9 cellular contexts compared by ENCODE assay signal in the genomic region with DNA sequence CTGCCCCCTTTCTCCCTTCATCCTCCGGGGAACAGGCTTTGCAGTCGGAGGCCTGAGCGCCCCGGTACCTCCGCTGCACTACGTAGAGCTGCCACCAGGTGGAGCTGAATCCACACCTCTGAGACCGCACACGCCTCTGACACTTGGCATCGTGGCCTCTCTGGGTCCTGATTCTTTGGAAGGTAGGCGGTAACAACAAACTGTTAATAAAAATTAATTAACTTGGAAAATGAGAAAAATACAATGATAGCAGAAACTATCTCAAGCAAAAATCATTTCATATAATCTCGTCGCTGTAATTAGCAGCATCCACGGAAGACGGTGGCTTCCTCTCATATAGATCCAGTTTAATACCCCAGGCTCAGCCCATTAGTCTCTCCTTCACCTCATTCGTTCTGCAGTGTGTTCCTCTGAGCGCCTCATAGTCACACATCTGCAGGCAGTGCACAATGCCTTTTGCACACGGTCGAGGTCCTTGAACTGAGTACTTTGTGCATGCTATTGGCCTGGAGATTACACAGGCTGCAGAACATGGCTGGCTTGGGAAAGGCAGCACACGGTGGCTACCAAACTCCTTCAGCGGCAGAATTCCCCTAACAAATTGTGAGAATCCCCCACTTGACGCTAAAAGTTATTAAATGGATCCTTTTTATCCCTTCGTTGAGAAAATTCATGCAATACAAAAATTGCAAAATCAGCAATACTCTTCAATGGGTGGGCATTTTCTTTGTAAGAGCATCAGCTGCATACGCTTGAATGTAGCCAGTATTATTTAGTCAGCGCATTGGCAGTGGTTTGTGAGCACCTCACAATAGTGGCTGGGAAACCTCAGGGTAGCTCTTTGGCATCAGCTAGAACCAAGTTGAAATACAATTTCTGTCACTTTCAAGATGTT. TPM values are rescaled to one million over a fixed set of nuclear protein-coding genes. Genes with fewer than 3 reads are reported as not detected.
DNase-seq lines count a peak whose midpoint lies in the region; ATAC-seq and TF ChIP-seq lines count a peak whose summit lies in the region.
"Had no signal": no experiment of that assay in that cellular context is flagged by ENCODE, and none has a peak within 500 bp of the region (broad histone marks: within the 10 kb centered on the region; RNA-seq: fewer than 3 reads in every experiment).

No MANE protein-coding gene starts in this region.

- H3K4me3 ChIP-seq in PC-3 (ENCODE audit: low read length): no peak overlapping the region
- no peak overlapping the region for H3K4me3 ChIP-seq in neural progenitor cell

- no peak overlapping the region for H3K27ac Mint-ChIP-seq in activated T-cell treated with anti-CD3 and anti-CD28 coated beads, Interleukin-2, amount 50 U/mL, for 72 hours
- H3K27ac Mint-ChIP-seq in neural progenitor cell: no peak overlapping the region

- H3K27me3 ChIP-seq in PC-3 (ENCODE audit: low read length) (peaks cover 31% of the 10 kb centered on the region), neural progenitor cell (no peaks in the 10 kb centered on the region)

- peak overlapping the region; percentile 31; the same call in 1 of the 2 replicates for H3K4me2 ChIP-seq in PC-3 (ENCODE audit: low read length)
- H3K4me2 ChIP-seq in neural progenitor cell: no peak overlapping the region

- H4K20me1 ChIP-seq in PC-3 (ENCODE audit: low read length) (no peaks in the 10 kb centered on the region), neural progenitor cell (ENCODE audit: low read depth) (no peaks in the 10 kb centered on the region)

- H3K9ac ChIP-seq in PC-3 (ENCODE audit: low read length) (no peak overlapping the region), neural progenitor cell (no peak overlapping the region)

- no TSS peak for BruUV-seq in PC-3 (replicated peaks; lab: Mats Ljungman, UMichigan)

- CTCF ChIA-PET in PC-3 (lab: Charles Lee): interaction anchor here (2.3 kb wide), 1 partner anchor 207 kb away, joined by 28 read pairs; no protein-coding TSS in a partner anchor

- no peak overlapping the region for H3K27ac ChIP-seq in PC-3 (ENCODE audit: low read length)
- no peak overlapping the region for H3K27ac ChIP-seq in neural progenitor cell

- peaks cover 9% of the 10 kb centered on the region for H3K4me1 Mint-ChIP-seq in activated T-cell treated with anti-CD3 and anti-CD28 coated beads, Interleukin-2, amount 50 U/mL, for 72 hours (ENCODE audit: low read depth)
- no peaks in the 10 kb centered on the region for H3K4me1 Mint-ChIP-seq in neural progenitor cell

- no peaks in the 10 kb centered on the region for H3K9me3 ChIP-seq in PC-3 (ENCODE audit: low read length)
- H3K9me3 ChIP-seq in neural progenitor cell (ENCODE audit: low read depth): no peaks in the 10 kb centered on the region

- H3K79me2 ChIP-seq in PC-3 (ENCODE audit: low read length) (no peaks in the 10 kb centered on the region), neural progenitor cell (ENCODE audit: low read depth) (no peaks in the 10 kb centered on the region)

- TF ChIP-seq CTCF in PC-3 (conservative IDR thresholded peaks at IDR 0.05; ENCODE audit: low read depth, low read length) (peak; percentile 87), neural progenitor cell (IDR thresholded peaks at IDR 0.05) (peak; percentile 94)

- intact Hi-C loops in PC-3 (cut with micrococcal nuclease): loop anchor here (1.0 to 10.0 kb wide), 5 partner anchors 207 to 473 kb away; no protein-coding TSS in a partner anchor

- H3K4me1 ChIP-seq in PC-3 (ENCODE audit: insufficient read depth, low read length) (peaks cover under 1% of the 10 kb centered on the region), neural progenitor cell (no peaks in the 10 kb centered on the region)

- peak; percentile 80 for DNase-seq in DMS53 (lab: John Stamatoyannopoulos, UW)
- DNase-seq in HK-2 (ENCODE audit: unreplicated experiment): peak; percentile 80
- peak; percentile 81 for DNase-seq in PC-3
- peak; percentile 79 to 83 for DNase-seq in activated T-cell treated with anti-CD3 and anti-CD28 coated beads, Interleukin-2, amount 50 U/mL, for 72 hours
- DNase-seq in fibroblast of peridontal ligament (ENCODE audit: extremely low read depth): peak; percentile 73
- peak; percentile 84 for DNase-seq in neural progenitor cell (ENCODE audit: low spot score)
- peak; percentile 92 for DNase-seq in superior temporal gyrus (ENCODE audit: extremely low spot score)

- no peaks in the 10 kb centered on the region for H3K9me3 Mint-ChIP-seq in activated T-cell treated with anti-CD3 and anti-CD28 coated beads, Interleukin-2, amount 50 U/mL, for 72 hours
- H3K9me3 Mint-ChIP-seq in neural progenitor cell: peaks cover 3% of the 10 kb centered on the region

- peaks cover 0 to 2% of the 10 kb centered on the region in 2 donors for H3K36me3 Mint-ChIP-seq in activated T-cell treated with anti-CD3 and anti-CD28 coated beads, Interleukin-2, amount 50 U/mL, for 72 hours (ENCODE audit: insufficient read depth in 2 of 2)
- H3K36me3 Mint-ChIP-seq in neural progenitor cell: no peaks in the 10 kb centered on the region

- no peaks in the 10 kb centered on the region; the same call in 1 of the 2 replicates for H3K36me3 ChIP-seq in PC-3 (ENCODE audit: low read depth, low read length)
- no peaks in the 10 kb centered on the region for H3K36me3 ChIP-seq in neural progenitor cell

- 0 out of 2 replicates have a peak overlapping the region, but pooled peaks have one; percentile 19 for H2AFZ ChIP-seq in PC-3 (ENCODE audit: low read length)
- no peak overlapping the region for H2AFZ ChIP-seq in neural progenitor cell (replicated peaks)

- no peak overlapping the region for H3K4me3 Mint-ChIP-seq in activated T-cell treated with anti-CD3 and anti-CD28 coated beads, Interleukin-2, amount 50 U/mL, for 72 hours
- no peak overlapping the region for H3K4me3 Mint-ChIP-seq in neural progenitor cell

- peaks cover 21% of the 10 kb centered on the region for H3K27me3 Mint-ChIP-seq in activated T-cell treated with anti-CD3 and anti-CD28 coated beads, Interleukin-2, amount 50 U/mL, for 72 hours (ENCODE audit: low read depth)
- H3K27me3 Mint-ChIP-seq in neural progenitor cell (ENCODE audit: insufficient read depth, low read depth): no peaks in the 10 kb centered on the region

- no peaks in the 10 kb centered on the region for H3K9me2 ChIP-seq in PC-3 (replicated peaks; ENCODE audit: low read length)

- H3F3A ChIP-seq in PC-3 (ENCODE audit: low read length, unreplicated experiment) (no peaks in the 10 kb centered on the region), neural progenitor cell (ENCODE audit: low read depth) (no peaks in the 10 kb centered on the region)

- ATAC-seq in GM21367 (IDR thresholded peaks at IDR 0.05; ENCODE audit: unreplicated experiment) (peak; percentile 84), PC-3 (peak; percentile 84)
- peak; percentile 89 for ATAC-seq in activated T-cell treated with anti-CD3 and anti-CD28 coated beads, Interleukin-2, amount 50 U/mL, for 72 hours (replicated peaks in 1 of 2)

- POLR2A ChIA-PET in PC-3 (lab: Charles Lee; ENCODE audit: unreplicated experiment): no interaction called here

RNA-seq across cellular contexts. Expression of gene OR9A2, which starts 18.7 kb away (rescaled TPM):
- not detected in 2 replicates for total RNA-seq in PC-3 (2014; rRNA removed)
- total RNA-seq in activated T-cell treated with anti-CD3 and anti-CD28 coated beads, Interleukin-2, amount 50 U/mL, for 72 hours: under 1 TPM in 1 of 2 donors, not detected in 1; 0.32 TPM
- not detected in 2 replicates for total RNA-seq in neural progenitor cell (ENCODE audit: low replicate concordance)

RNA-seq across cellular contexts. Expression of gene OR6V1, which starts 43.9 kb away (rescaled TPM):
- total RNA-seq in PC-3 (2014; rRNA removed) (not detected in 2 replicates), neural progenitor cell (ENCODE audit: low replicate concordance) (not detected in 2 replicates)
- total RNA-seq in activated T-cell treated with anti-CD3 and anti-CD28 coated beads, Interleukin-2, amount 50 U/mL, for 72 hours: not detected
- total RNA-seq: glomerular endothelial cell had no signal

RNA-seq across cellular contexts. Expression of gene KEL, which starts 46.1 kb away (rescaled TPM):
- total RNA-seq in PC-3 (2014; rRNA removed) (0.18 TPM in 1 of 2 replicates, not detected in the other), neural progenitor cell (ENCODE audit: low replicate concordance) (2.0 TPM in 1 of 2 replicates, not detected in the other)
- 1 to 10 TPM in 1 of 2 donors, under 1 TPM in 1; 0.31 to 1.8 TPM for total RNA-seq in activated T-cell treated with anti-CD3 and anti-CD28 coated beads, Interleukin-2, amount 50 U/mL, for 72 hours
